In genomic region chr5:16935271-16936149, GRCh38 we compare ENCODE assay signal across 8 cellular contexts. TPM values are rescaled to one million over a fixed set of nuclear protein-coding genes. Genes with fewer than 3 reads are reported as not detected.
A peak's percentile ranks its signal among the peaks of the same experiment; 100 is the strongest.
DNase-seq lines count a peak whose midpoint lies in the region; ATAC-seq lines count a peak whose summit lies in the region.

No MANE protein-coding gene starts in this region.

- intact Hi-C loops in right cardiac atrium (cut with DNase I) = loop anchor here in 2 of 4 donors (10.0 kb wide), 4 partner anchors 129 to 249 kb away; no protein-coding TSS in a partner anchor

- H3K4me3 Mint-ChIP-seq in activated naive CD4-positive, alpha-beta T cell treated with anti-CD3 and anti-CD28 coated beads, Interleukin-2, amount 50 U/mL, for 24 hours = peak overlapping the region; percentile 81

- H3K36me3 Mint-ChIP-seq in activated naive CD4-positive, alpha-beta T cell treated with anti-CD3 and anti-CD28 coated beads, Interleukin-2, amount 50 U/mL, for 24 hours = no peaks in the 10 kb centered on the region

- no peaks in the 10 kb centered on the region for H3K36me3 ChIP-seq in rectal smooth muscle tissue (ENCODE audit: control insufficient read depth, insufficient read depth, low read length)

- WGBS in right cardiac atrium = under 1% methylated on average over 83 of the region's 83 CpGs

- H3K9me3 ChIP-seq in right cardiac atrium (ENCODE audit: control insufficient read depth, low read length) = no peaks in the 10 kb centered on the region

- H3K27ac Mint-ChIP-seq in activated naive CD4-positive, alpha-beta T cell treated with anti-CD3 and anti-CD28 coated beads, Interleukin-2, amount 50 U/mL, for 24 hours = no peak overlapping the region

- H3K27me3 ChIP-seq in right cardiac atrium (ENCODE audit: control insufficient read depth, insufficient read depth) (no peaks in the 10 kb centered on the region), rectal smooth muscle tissue (ENCODE audit: control insufficient read depth, insufficient read depth, low read length) (peaks cover 8% of the 10 kb centered on the region)

- DNase-seq in activated CD4-positive, CD25-positive, alpha-beta regulatory T cell (lab: John Stamatoyannopoulos, UW) = no peak
- DNase-seq in NCI-H460 (ENCODE audit: extremely low read depth, low read depth) (peak; percentile 31), right cardiac atrium (peak; percentile 46 to 75 (median 52)), NCI-H1436 treated with DMSO at 0.1 percent for 48 hours (lab: John Stamatoyannopoulos, UW) (no peak)

- peak overlapping the region; percentile 53 for H3K9ac ChIP-seq in rectal smooth muscle tissue (ENCODE audit: low read length)

- H3K4me1 Mint-ChIP-seq in activated naive CD4-positive, alpha-beta T cell treated with anti-CD3 and anti-CD28 coated beads, Interleukin-2, amount 50 U/mL, for 24 hours = peaks cover 17% of the 10 kb centered on the region

- H3K27ac ChIP-seq in right cardiac atrium (ENCODE audit: low read length) = peak overlapping the region; percentile 0
- H3K27ac ChIP-seq in rectal smooth muscle tissue (ENCODE audit: low read depth, low read length) = no peak overlapping the region

- H3K9me3 Mint-ChIP-seq in activated naive CD4-positive, alpha-beta T cell treated with anti-CD3 and anti-CD28 coated beads, Interleukin-2, amount 50 U/mL, for 24 hours = no peaks in the 10 kb centered on the region

- peak; percentile 14 to 20 for ATAC-seq in activated CD4-positive, CD25-positive, alpha-beta regulatory T cell treated with anti-CD3 and anti-CD28 coated beads, Interleukin-2, amount 50 U/mL, for 24 hours
- ATAC-seq in HG02763 (IDR thresholded peaks at IDR 0.05; ENCODE audit: unreplicated experiment) = peak; percentile 39
- ATAC-seq in right cardiac atrium = peak; percentile 22 to 58

- H3K27me3 Mint-ChIP-seq in activated naive CD4-positive, alpha-beta T cell treated with anti-CD3 and anti-CD28 coated beads, Interleukin-2, amount 50 U/mL, for 24 hours = peaks cover 56% of the 10 kb centered on the region

- H3K4me1 ChIP-seq in right cardiac atrium (ENCODE audit: control insufficient read depth, insufficient read depth, low read length) = peaks cover 2% of the 10 kb centered on the region
- peaks cover 6% of the 10 kb centered on the region for H3K4me1 ChIP-seq in rectal smooth muscle tissue (ENCODE audit: control insufficient read depth, insufficient read depth, low read length)

- peak overlapping the region; percentile 51 for H3K4me3 ChIP-seq in right cardiac atrium (ENCODE audit: low read length)
- peak overlapping the region; percentile 78 for H3K4me3 ChIP-seq in rectal smooth muscle tissue (ENCODE audit: low read length)

RNA-seq across cellular contexts. Expression of gene MYO10, which starts 0.6 kb away (rescaled TPM):
- total RNA-seq in NCI-H460 (2014; rRNA removed; shearing (Covaris generic)) = 10.0 and 13.0 TPM in 2 replicates
- 6.3 TPM in 2 replicates for polyA plus RNA-seq in NCI-H460 (2014; cell fraction: nucleus; rRNA removed)
- total RNA-seq in right cardiac atrium = 1 to 10 TPM; 2.4 to 4.3 (median 3.4) TPM
- 2.1 TPM for polyA plus RNA-seq in right cardiac atrium

Comparison
In these comparisons a context has a peak if more than half of its experiments do, and no peak if none do; other contexts are left out.
1. DNase-seq: peak in NCI-H460 (single experiment) and right cardiac atrium (3 of 3); none in activated CD4-positive, CD25-positive, alpha-beta regulatory T cell (0 of 4) and NCI-H1436 treated with DMSO at 0.1 percent for 48 hours (single experiment).
2. Peak in every context shown above with its lines, with median percentiles within 50 percentile points of each other: ATAC-seq.